Comparison of ENCODE assay signal across 23 cellular contexts in the genomic region with DNA sequence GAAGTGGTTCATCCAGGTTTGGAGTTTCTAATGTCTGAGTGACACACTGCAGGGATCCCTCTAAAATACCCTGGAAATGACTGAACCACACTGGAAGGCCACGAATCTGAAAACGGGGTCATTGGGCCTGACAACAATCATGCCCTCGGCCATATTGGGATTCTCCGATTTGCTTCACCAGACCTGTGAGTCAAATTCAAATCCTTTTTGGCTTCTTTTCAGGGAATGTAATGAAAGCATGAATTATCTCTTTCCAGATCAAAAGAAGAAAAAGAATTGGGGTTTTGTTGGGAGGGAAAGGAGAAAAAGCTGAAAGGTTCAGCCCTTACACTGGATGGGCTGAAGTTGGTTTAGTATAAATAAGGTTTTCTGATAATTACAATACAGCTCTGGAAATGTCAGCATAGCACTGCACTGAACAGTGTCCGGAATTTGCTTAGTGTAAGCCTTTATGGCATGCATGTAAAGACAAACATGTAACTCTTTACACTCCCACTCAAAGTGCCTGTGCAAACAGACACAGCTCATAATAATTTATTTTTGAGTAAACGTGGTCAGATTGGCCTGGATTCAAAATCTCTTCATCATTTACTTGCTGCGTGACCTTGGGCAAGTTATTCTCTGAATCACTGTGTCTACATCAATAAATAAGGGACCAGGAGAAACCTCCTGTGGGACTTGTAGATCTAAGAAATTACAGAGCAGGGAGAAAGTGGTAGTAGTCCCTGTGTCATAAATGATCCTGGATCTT. TPM values are rescaled to one million over a fixed set of nuclear protein-coding genes. Genes with fewer than 3 reads are reported as not detected.
DNase-seq lines count a peak whose midpoint lies in the region; ATAC-seq and TF ChIP-seq lines count a peak whose summit lies in the region.
"Had no signal": no experiment of that assay in that cellular context is flagged by ENCODE, and none has a peak within 500 bp of the region (broad histone marks: within the 10 kb centered on the region; RNA-seq: fewer than 3 reads in every experiment).

No MANE protein-coding gene starts in this region.

- 57 to 72% methylated on average over 7 of the region's 7 CpGs for WGBS in body of pancreas, 2 donors

- H3K9me3 ChIP-seq in body of pancreas, result no peaks in the 10 kb centered on the region
- H3K9me3 ChIP-seq: adrenal gland, BE2C, heart right ventricle, MG63 had no signal

- H3K27me3 ChIP-seq in body of pancreas, result no peaks in the 10 kb centered on the region
- H3K27me3 ChIP-seq: BE2C, MG63 had no signal

- H3K36me3 ChIP-seq in body of pancreas (replicated peaks in 1 of 2; ENCODE audit: insufficient read depth in 1 of 2, low read depth in 2 of 2), result no peaks in the 10 kb centered on the region
- H3K36me3 ChIP-seq: adrenal gland, BE2C, heart right ventricle, MG63 had no signal

- TF ChIP-seq POLR2A in body of pancreas (IDR thresholded peaks at IDR 0.05), result no peak

- intact Hi-C loops in left colon (cut with DNase I, micrococcal nuclease) (no loop called here), body of pancreas (cut with DNase I) (no loop called here)

- DNase-seq in DMS53 treated with DMSO at 0.1 percent for 48 hours (lab: John Stamatoyannopoulos, UW; ENCODE audit: unreplicated experiment) (peak; percentile 72), LNCaP clone FGC (ENCODE audit: low read depth) (peak; percentile 58), amniotic epithelial cell (ENCODE audit: low read depth) (peak; percentile 22), left colon (no peak), HCEC 1CT (no peak), body of pancreas (no peak), CD1c-positive myeloid dendritic cell (ENCODE audit: extremely low spot score) (no peak)
- DNase-seq: activated CD4-positive, alpha-beta T cell treated with anti-CD3 and anti-CD28 coated beads for 36 hours; activated CD8-positive, alpha-beta memory T cell treated with anti-CD3 and anti-CD28 coated beads, Interleukin-2, amount 10 ng/mL, durations not matched to agents 7 days and 5 days; BE2C; effector CD4-positive, alpha-beta T cell; heart right ventricle; mesendoderm; MG63; natural killer cell; NCI-H187; NCI-H524; stimulated activated CD8-positive, alpha-beta memory T cell treated with anti-CD3 and anti-CD28 coated beads, Interleukin-4, amount 100 ng/mL, for 48 hours; T1000 had no signal

- no peak for TF ChIP-seq CTCF in LNCaP clone FGC (IDR thresholded peaks at IDR 0.05; ENCODE audit: control insufficient read depth, extremely low read depth, insufficient read depth)
- TF ChIP-seq CTCF in body of pancreas (IDR thresholded peaks at IDR 0.05), result no peak

- no peaks in the 10 kb centered on the region for H3K4me1 ChIP-seq in body of pancreas
- H3K4me1 ChIP-seq: adrenal gland, BE2C, heart right ventricle had no signal

- no peak overlapping the region for H3K27ac ChIP-seq in body of pancreas
- H3K27ac ChIP-seq: adrenal gland, heart right ventricle had no signal

- peak; percentile 88 for ATAC-seq in left colon
- no peak for ATAC-seq in GM18873 (IDR thresholded peaks at IDR 0.05; ENCODE audit: low FRiP score, unreplicated experiment)
- ATAC-seq in body of pancreas, result no peak
- ATAC-seq: activated CD4-positive, alpha-beta T cell treated with anti-CD3 and anti-CD28 coated beads for 36 hours; activated CD8-positive, alpha-beta memory T cell treated with anti-CD3 and anti-CD28 coated beads, Interleukin-2, amount 10 ng/mL, durations not matched to agents 7 days and 5 days; heart right ventricle; natural killer cell had no signal

- H3K4me3 ChIP-seq in LNCaP clone FGC (ENCODE audit: low read depth, low read length), result no peak overlapping the region
- H3K4me3 ChIP-seq in body of pancreas, result no peak overlapping the region
- H3K4me3 ChIP-seq: adrenal gland, heart right ventricle, MG63 had no signal

RNA-seq across cellular contexts. Expression of gene CT47C1, which starts 21.4 kb away (rescaled TPM):
- total RNA-seq in left colon, result not detected
- total RNA-seq in body of pancreas, result not detected
- total RNA-seq: activated CD4-positive, alpha-beta T cell treated with anti-CD3 and anti-CD28 coated beads for 36 hours; activated CD8-positive, alpha-beta memory T cell treated with anti-CD3 and anti-CD28 coated beads, Interleukin-2, amount 10 ng/mL, durations not matched to agents 7 days and 5 days; adrenal gland; heart right ventricle; natural killer cell; progenitor cell of endocrine pancreas; temporal lobe had no signal

RNA-seq across cellular contexts. Expression of gene KIAA1210, which starts 33.4 kb away (rescaled TPM):
- total RNA-seq in left colon, result not detected
- total RNA-seq in body of pancreas, result not detected
- total RNA-seq: activated CD4-positive, alpha-beta T cell treated with anti-CD3 and anti-CD28 coated beads for 36 hours; activated CD8-positive, alpha-beta memory T cell treated with anti-CD3 and anti-CD28 coated beads, Interleukin-2, amount 10 ng/mL, durations not matched to agents 7 days and 5 days; natural killer cell; progenitor cell of endocrine pancreas had no signal

Comparison
In these comparisons a context has a peak if more than half of its experiments do, and no peak if none do; other contexts are left out.
1. DNase-seq: peak in DMS53 treated with DMSO at 0.1 percent for 48 hours (single experiment), LNCaP clone FGC (single experiment) and amniotic epithelial cell (single experiment); none in left colon (0 of 2), HCEC 1CT (single experiment), body of pancreas (0 of 4) and CD1c-positive myeloid dendritic cell (single experiment).